Comparison of ENCODE assay signal across 19 cellular contexts in genomic region chr20:7665311-7665863, GRCh38.
"Had no signal": no experiment of that assay in that cellular context is flagged by ENCODE, and none has a peak within 500 bp of the region (broad histone marks: within the 10 kb centered on the region; RNA-seq: fewer than 3 reads in every experiment).

No MANE protein-coding gene starts in this region.

- H3K36me3 ChIP-seq: tibial artery had no signal

- H3K9me3 ChIP-seq: body of pancreas, tibial artery had no signal

- DNase-seq: activated CD4-positive, alpha-beta memory T cell treated with anti-CD3 and anti-CD28 coated beads, Interleukin-2, amount 10 ng/mL, durations not matched to agents 7 days and 5 days; activated CD4-positive, alpha-beta T cell treated with anti-CD3 and anti-CD28 coated beads for 36 hours; activated CD8-positive, alpha-beta memory T cell treated with anti-CD3 and anti-CD28 coated beads, Interleukin-2, amount 10 ng/mL, durations not matched to agents 7 days and 5 days; body of pancreas; caudate nucleus; dorsolateral prefrontal cortex; endodermal cell; head of caudate nucleus; midbrain; nephron progenitor cell; occipital lobe; posterior cingulate gyrus; stimulated activated CD4-positive, alpha-beta T cell treated with anti-CD3 and anti-CD28 coated beads, Interleukin-12 subunit alpha, Interleukin-12 subunit beta, amount 100 ng/mL, for 4 hours; stimulated activated CD4-positive, alpha-beta T cell treated with anti-CD3 and anti-CD28 coated beads, Interleukin-2, amount 100 ng/mL, for 24 hours; stimulated activated naive CD8-positive, alpha-beta T cell treated with anti-CD3 and anti-CD28 coated beads, Interleukin-15, Interleukin-2, amounts not matched to agents 100 U/mL and 50 U/mL, for 24 hours; substantia nigra; T-helper 17 cell; tibial artery had no signal

- H3K27me3 ChIP-seq: body of pancreas, tibial artery had no signal

- H3K4me3 ChIP-seq: body of pancreas, dorsolateral prefrontal cortex, lung, tibial artery had no signal

- H3K27ac ChIP-seq: body of pancreas, dorsolateral prefrontal cortex, tibial artery had no signal
